In the genomic region with DNA sequence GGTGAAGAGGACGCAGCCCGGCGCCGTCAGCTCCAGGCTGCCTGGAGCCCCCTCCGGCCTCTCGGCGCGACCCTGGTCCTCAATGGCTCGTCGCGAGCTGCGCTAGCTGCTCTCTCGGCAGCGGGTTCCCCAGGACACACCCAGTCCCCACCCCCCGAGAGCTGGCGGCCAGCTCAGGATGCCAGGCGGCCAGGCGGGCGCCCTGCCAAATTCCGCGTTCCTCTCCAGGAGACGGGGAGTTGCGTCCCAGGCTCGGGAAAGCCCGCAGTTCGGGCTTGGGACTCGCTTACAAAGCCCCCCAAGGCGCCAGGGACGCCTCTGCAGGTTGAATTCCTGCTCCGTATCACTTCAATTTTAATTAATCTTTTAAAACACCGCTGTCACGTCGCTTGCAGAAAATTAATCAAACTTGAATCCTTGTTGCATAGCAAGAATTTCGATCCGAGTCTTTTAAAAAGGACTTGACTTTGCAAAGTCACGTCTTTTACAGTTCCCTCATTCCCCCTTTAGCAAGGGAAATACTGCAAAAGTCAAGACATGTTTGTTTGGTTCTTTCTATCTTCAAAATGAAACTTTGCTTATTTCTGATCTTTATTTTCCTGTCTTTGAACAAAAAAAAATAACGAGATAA, we compare ENCODE assay signal across 1 cellular context.
TF ChIP-seq lines count a peak whose summit lies in the region.

No MANE protein-coding gene starts in this region.

TF ChIP-seq in HepG2, 621 proteins besides CTCF, POLR2A, EP300 and RAD21 (continued from another document):
- TF ChIP-seq ZNF639 (CRISPR knock-in tag; conservative IDR thresholded peaks at IDR 0.05) (no peak), MAFF (IDR thresholded peaks at IDR 0.05; ENCODE audit: low read depth, low read length) (no peak), SKI (IDR thresholded peaks at IDR 0.05; ENCODE audit: partially characterized antibody) (peak; percentile 59), ZIK1 (CRISPR knock-in tag; IDR thresholded peaks at IDR 0.05; ENCODE audit: borderline replicate concordance, low read depth) (no peak), AHDC1 (CRISPR knock-in tag; IDR thresholded peaks at IDR 0.05; ENCODE audit: borderline replicate concordance) (no peak), NR1H2 (CRISPR knock-in tag; IDR thresholded peaks at IDR 0.05; ENCODE audit: borderline replicate concordance, low read depth) (no peak), ZNF17 (CRISPR knock-in tag; IDR thresholded peaks at IDR 0.05) (no peak), SMARCC2 (IDR thresholded peaks at IDR 0.05) (no peak), ZNF362 (CRISPR knock-in tag; IDR thresholded peaks at IDR 0.05; ENCODE audit: borderline replicate concordance) (no peak), PRPF4 (IDR thresholded peaks at IDR 0.05; ENCODE audit: low read depth, low read length, poor library complexity, severe bottlenecking) (no peak), ZNF234 (CRISPR knock-in tag; conservative IDR thresholded peaks at IDR 0.05) (peak; percentile 63; the same call in 1 of the 2 replicates), ZKSCAN8 (CRISPR knock-in tag; IDR thresholded peaks at IDR 0.05; ENCODE audit: borderline replicate concordance) (no peak), NFIB (CRISPR knock-in tag; IDR thresholded peaks at IDR 0.05; ENCODE audit: borderline replicate concordance) (no peak), ZNF782 (CRISPR knock-in tag; IDR thresholded peaks at IDR 0.05; ENCODE audit: borderline replicate concordance) (no peak), MED1 (CRISPR knock-in tag; IDR thresholded peaks at IDR 0.05) (peak; percentile 69; the same call in 1 of the 2 replicates), MIXL1 (CRISPR knock-in tag; IDR thresholded peaks at IDR 0.05) (no peak), ZBTB39 (CRISPR knock-in tag; IDR thresholded peaks at IDR 0.05) (no peak), ARID2 (CRISPR knock-in tag; IDR thresholded peaks at IDR 0.05; ENCODE audit: borderline replicate concordance) (no peak; the same call in 1 of the 2 replicates), MAFG (CRISPR knock-in tag; IDR thresholded peaks at IDR 0.05) (no peak), ZNF484 (CRISPR knock-in tag; IDR thresholded peaks at IDR 0.05; ENCODE audit: borderline replicate concordance, low read depth) (no peak), RORA (CRISPR knock-in tag; IDR thresholded peaks at IDR 0.05) (no peak), ZNF839 (CRISPR knock-in tag; IDR thresholded peaks at IDR 0.05; ENCODE audit: borderline replicate concordance) (no peak), PRDM4 (CRISPR knock-in tag; IDR thresholded peaks at IDR 0.05; ENCODE audit: borderline replicate concordance) (no peak), ZNF564 (CRISPR knock-in tag; IDR thresholded peaks at IDR 0.05) (no peak), KDM4B (CRISPR knock-in tag; IDR thresholded peaks at IDR 0.05) (no peak), ZNF83 (CRISPR knock-in tag; IDR thresholded peaks at IDR 0.05; ENCODE audit: borderline replicate concordance) (no peak), ZFAT (CRISPR knock-in tag; conservative IDR thresholded peaks at IDR 0.05) (no peak), MXI1 (IDR thresholded peaks at IDR 0.05; ENCODE audit: borderline replicate concordance, low read depth, low read length) (peak; percentile 76; the same call in 1 of the 3 replicates), ZNF329 (CRISPR knock-in tag; IDR thresholded peaks at IDR 0.05; ENCODE audit: low read depth) (no peak; the same call in 1 of the 2 replicates), KMT2A (CRISPR knock-in tag; IDR thresholded peaks at IDR 0.05) (peak; percentile 68), ZSCAN22 (CRISPR knock-in tag; IDR thresholded peaks at IDR 0.05) (no peak), NFYC (CRISPR knock-in tag; IDR thresholded peaks at IDR 0.05) (no peak), ZNF720 (CRISPR knock-in tag; IDR thresholded peaks at IDR 0.05) (no peak), ZNF672 (CRISPR knock-in tag; IDR thresholded peaks at IDR 0.05) (no peak), RNF2 (conservative IDR thresholded peaks at IDR 0.05; ENCODE audit: low read depth) (no peak), ZFP90 (CRISPR knock-in tag; IDR thresholded peaks at IDR 0.05; ENCODE audit: borderline replicate concordance) (no peak; the same call in 1 of the 2 replicates)
- TF ChIP-seq, protein P1, sequence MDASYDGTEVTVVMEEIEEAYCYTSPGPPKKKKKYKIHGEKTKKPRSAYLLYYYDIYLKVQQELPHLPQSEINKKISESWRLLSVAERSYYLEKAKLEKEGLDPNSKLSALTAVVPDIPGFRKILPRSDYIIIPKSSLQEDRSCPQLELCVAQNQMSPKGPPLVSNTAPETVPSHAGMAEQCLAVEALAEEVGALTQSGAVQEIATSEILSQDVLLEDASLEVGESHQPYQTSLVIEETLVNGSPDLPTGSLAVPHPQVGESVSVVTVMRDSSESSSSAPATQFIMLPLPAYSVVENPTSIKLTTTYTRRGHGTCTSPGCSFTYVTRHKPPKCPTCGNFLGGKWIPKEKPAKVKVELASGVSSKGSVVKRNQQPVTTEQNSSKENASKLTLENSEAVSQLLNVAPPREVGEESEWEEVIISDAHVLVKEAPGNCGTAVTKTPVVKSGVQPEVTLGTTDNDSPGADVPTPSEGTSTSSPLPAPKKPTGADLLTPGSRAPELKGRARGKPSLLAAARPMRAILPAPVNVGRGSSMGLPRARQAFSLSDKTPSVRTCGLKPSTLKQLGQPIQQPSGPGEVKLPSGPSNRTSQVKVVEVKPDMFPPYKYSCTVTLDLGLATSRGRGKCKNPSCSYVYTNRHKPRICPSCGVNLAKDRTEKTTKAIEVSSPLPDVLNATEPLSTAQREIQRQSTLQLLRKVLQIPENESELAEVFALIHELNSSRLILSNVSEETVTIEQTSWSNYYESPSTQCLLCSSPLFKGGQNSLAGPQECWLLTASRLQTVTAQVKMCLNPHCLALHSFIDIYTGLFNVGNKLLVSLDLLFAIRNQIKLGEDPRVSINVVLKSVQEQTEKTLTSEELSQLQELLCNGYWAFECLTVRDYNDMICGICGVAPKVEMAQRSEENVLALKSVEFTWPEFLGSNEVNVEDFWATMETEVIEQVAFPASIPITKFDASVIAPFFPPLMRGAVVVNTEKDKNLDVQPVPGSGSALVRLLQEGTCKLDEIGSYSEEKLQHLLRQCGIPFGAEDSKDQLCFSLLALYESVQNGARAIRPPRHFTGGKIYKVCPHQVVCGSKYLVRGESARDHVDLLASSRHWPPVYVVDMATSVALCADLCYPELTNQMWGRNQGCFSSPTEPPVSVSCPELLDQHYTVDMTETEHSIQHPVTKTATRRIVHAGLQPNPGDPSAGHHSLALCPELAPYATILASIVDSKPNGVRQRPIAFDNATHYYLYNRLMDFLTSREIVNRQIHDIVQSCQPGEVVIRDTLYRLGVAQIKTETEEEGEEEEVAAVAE (CRISPR knock-in tag; IDR thresholded peaks at IDR 0.05; ENCODE audit: borderline replicate concordance) = no peak
- TF ChIP-seq, protein P2, sequence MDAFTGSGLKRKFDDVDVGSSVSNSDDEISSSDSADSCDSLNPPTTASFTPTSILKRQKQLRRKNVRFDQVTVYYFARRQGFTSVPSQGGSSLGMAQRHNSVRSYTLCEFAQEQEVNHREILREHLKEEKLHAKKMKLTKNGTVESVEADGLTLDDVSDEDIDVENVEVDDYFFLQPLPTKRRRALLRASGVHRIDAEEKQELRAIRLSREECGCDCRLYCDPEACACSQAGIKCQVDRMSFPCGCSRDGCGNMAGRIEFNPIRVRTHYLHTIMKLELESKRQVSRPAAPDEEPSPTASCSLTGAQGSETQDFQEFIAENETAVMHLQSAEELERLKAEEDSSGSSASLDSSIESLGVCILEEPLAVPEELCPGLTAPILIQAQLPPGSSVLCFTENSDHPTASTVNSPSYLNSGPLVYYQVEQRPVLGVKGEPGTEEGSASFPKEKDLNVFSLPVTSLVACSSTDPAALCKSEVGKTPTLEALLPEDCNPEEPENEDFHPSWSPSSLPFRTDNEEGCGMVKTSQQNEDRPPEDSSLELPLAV (CRISPR knock-in tag; conservative IDR thresholded peaks at IDR 0.05; ENCODE audit: low read depth) = no peak
